Comparison of ENCODE assay signal across 7 cellular contexts in genomic region chr2:175593686-175594525, GRCh38.
DNase-seq lines count a peak whose midpoint lies in the region; FAIRE-seq and TF ChIP-seq lines count a peak whose summit lies in the region.
"Not testable (repeated sequence)": the region's sequence is repeated elsewhere in the genome, so short reads cannot be mapped to it uniquely, and the experiment has no call there.

No MANE protein-coding gene starts in this region.

- peak overlapping the region; percentile 60 for H4K5ac ChIP-seq in H1 (ENCODE audit: insufficient read length, low read depth, low read length)

- not testable (repeated sequence) for H3K27me3 ChIP-seq in PC-9 (ENCODE audit: insufficient read depth, low read depth); H1 (replicated peaks in 1 of 4; ENCODE audit: control insufficient read depth in 3 of 4, extremely low read depth in 1 of 4, insufficient read depth in 3 of 4, low read length in 3 of 4); iPS DF 6.9 (ENCODE audit: control insufficient read depth, insufficient read depth, low read length)

- not testable (repeated sequence) for H2BK5ac ChIP-seq in H1 (ENCODE audit: low read depth, low read length)

- not testable (repeated sequence) for H3K4me1 ChIP-seq in ES-I3 (ENCODE audit: insufficient read depth, low read length); PC-9 (replicated peaks; ENCODE audit: insufficient read depth); H1 (replicated peaks in 1 of 4; ENCODE audit: control insufficient read depth in 3 of 4, insufficient read depth in 4 of 4, low read length in 3 of 4); iPS DF 6.9 (ENCODE audit: control insufficient read depth, insufficient read depth, low read length)

- not testable (repeated sequence) for H3K79me1 ChIP-seq in H1 (ENCODE audit: low read depth, low read length)

- peak overlapping the region; percentile 85; the same call in 1 of the 2 replicates for H4K8ac ChIP-seq in H1 (ENCODE audit: extremely low read depth, insufficient read depth, low read length)

- H2BK12ac ChIP-seq in H1 (ENCODE audit: low read depth, low read length) = not testable (repeated sequence)

- not testable (repeated sequence) for H3K9me3 Mint-ChIP-seq in mesothelial cell of epicardium; progenitor cell of endocrine pancreas (ENCODE audit: low read depth)

- H3K27me3 Mint-ChIP-seq in mesothelial cell of epicardium (ENCODE audit: low read depth); progenitor cell of endocrine pancreas: not testable (repeated sequence)

- H3K23ac ChIP-seq in H1 (ENCODE audit: insufficient read length) = not testable (repeated sequence)

- H2BK15ac ChIP-seq in H1 (ENCODE audit: low read length) = not testable (repeated sequence)

- not testable (repeated sequence) for TF ChIP-seq RAD21 in H1 (IDR thresholded peaks at IDR 0.05 in 1 of 2, conservative IDR thresholded peaks at IDR 0.05 in 1 of 2; ENCODE audit: low read depth in 2 of 2, low read length in 2 of 2)

- H3K4me3 ChIP-seq in PC-9 = not testable (repeated sequence)
- peak overlapping the region in 2 of 4 experiments; percentile 48 to 57; a peak in 4 of 8 replicates for H3K4me3 ChIP-seq in H1 (ENCODE audit: extremely low read depth in 1 of 4, insufficient read depth in 2 of 4, low read depth in 3 of 4, low read length in 4 of 4)
- H3K4me3 ChIP-seq in iPS DF 6.9 (ENCODE audit: low read length) = peak overlapping the region; percentile 17; the same call in 1 of the 2 replicates

- not testable (repeated sequence) for BruUV-seq in PC-9 (replicated peaks; lab: Mats Ljungman, UMichigan)

- FAIRE-seq in H1 (lab: Jason Lieb, UNC) = not testable (repeated sequence)

- H3K36me3 ChIP-seq in ES-I3 (ENCODE audit: insufficient read depth, low read length); PC-9 (ENCODE audit: low read depth); H1 (ENCODE audit: control insufficient read depth in 2 of 4, insufficient read depth in 4 of 4, low read length in 3 of 4); iPS DF 6.9 (ENCODE audit: control insufficient read depth, insufficient read depth, low read length): not testable (repeated sequence)

- peak in 2 of 3 experiments; percentile 20 to 66 for DNase-seq in NCI-H1417 (lab: John Stamatoyannopoulos, UW)
- not testable (repeated sequence) for DNase-seq in PC-9; iPS DF 6.9 (ENCODE audit: low read depth, low spot score); mesothelial cell of epicardium (ENCODE audit: low spot score in 2 of 2, unreplicated experiment in 2 of 2); progenitor cell of endocrine pancreas (ENCODE audit: low spot score, unreplicated experiment)
- peak in 1 of 2 experiments; percentile 59 for DNase-seq in H1 (ENCODE audit: low read depth in 1 of 2, low spot score in 2 of 2)

- TF ChIP-seq CTCF in PC-9 (conservative IDR thresholded peaks at IDR 0.05); H1 (IDR thresholded peaks at IDR 0.05; ENCODE audit: control extremely low read depth in 1 of 3, insufficient read depth in 1 of 3, low read depth in 1 of 3, low read length in 3 of 3); mesothelial cell of epicardium (IDR thresholded peaks at IDR 0.05; ENCODE audit: unreplicated experiment); progenitor cell of endocrine pancreas (IDR thresholded peaks at IDR 0.05; ENCODE audit: unreplicated experiment): not testable (repeated sequence)

- H3K79me2 ChIP-seq in PC-9 (ENCODE audit: low read depth); H1 (ENCODE audit: control insufficient read depth in 1 of 2, insufficient read depth in 2 of 2, low read length in 2 of 2): not testable (repeated sequence)

- H3K4me1 Mint-ChIP-seq in mesothelial cell of epicardium; progenitor cell of endocrine pancreas (ENCODE audit: low read depth): not testable (repeated sequence)

- H2AFZ ChIP-seq in PC-9 = peak overlapping the region; percentile 56; the same call in 1 of the 2 replicates
- not testable (repeated sequence) for H2AFZ ChIP-seq in H1 (ENCODE audit: low read length)

- TF ChIP-seq POLR2A in H1 (IDR thresholded peaks at IDR 0.05; ENCODE audit: control extremely low read depth in 1 of 2, low read depth in 2 of 2, low read length in 2 of 2) = not testable (repeated sequence)

- not testable (repeated sequence) for H3K27ac ChIP-seq in PC-9; iPS DF 6.9 (ENCODE audit: low read length)
- 0 out of 2 replicates have a peak overlapping the region, but pooled peaks have one; percentile 45 for H3K27ac ChIP-seq in H1 (ENCODE audit: low read depth, low read length)

- H3K9me2 ChIP-seq in PC-9 (ENCODE audit: insufficient read depth) = not testable (repeated sequence)

- not testable (repeated sequence) for H4K91ac ChIP-seq in H1 (replicated peaks; ENCODE audit: insufficient read length, low read length)

- H3K27ac Mint-ChIP-seq in mesothelial cell of epicardium (peak overlapping the region; percentile 95), progenitor cell of endocrine pancreas (peak overlapping the region; percentile 99)

- H3K9me3 ChIP-seq in ES-I3 (ENCODE audit: control insufficient read depth, insufficient read depth, low read length); PC-9 (ENCODE audit: insufficient read depth, low read depth); H1 (ENCODE audit: insufficient read depth in 2 of 2, low read depth in 1 of 2, low read length in 1 of 2); iPS DF 6.9 (ENCODE audit: control insufficient read depth, insufficient read depth, low read length): not testable (repeated sequence)

- peak overlapping the region; percentile 88 for H3K4me3 Mint-ChIP-seq in mesothelial cell of epicardium
- peak overlapping the region; percentile 98 for H3K4me3 Mint-ChIP-seq in progenitor cell of endocrine pancreas (ENCODE audit: low read depth)

- not testable (repeated sequence) for H3K18ac ChIP-seq in H1 (ENCODE audit: extremely low read depth, low read length)

- WGBS in H1 (ENCODE audit: extremely low coverage in 1 of 2, insufficient coverage in 1 of 2, insufficient read length in 1 of 2, insufficient replicate concordance in 2 of 2, low coverage in 1 of 2, low lambda C conversion rate in 2 of 2, missing lambda C conversion rate in 1 of 2), 2 experiments = 84% methylated on average over 29 of the region's 32 CpGs; no CpG with 5 or more reads in 1 of the 2 experiments
- no CpG with 5 or more reads among the region's 32 CpGs for WGBS in iPS DF 6.9 (ENCODE audit: insufficient coverage, insufficient read length)

- H3F3A ChIP-seq in PC-9 (ENCODE audit: insufficient read depth, low read depth) = not testable (repeated sequence)

- H4K20me1 ChIP-seq in PC-9 (ENCODE audit: insufficient read depth); H1 (replicated peaks in 1 of 2; ENCODE audit: control insufficient read depth in 1 of 2, insufficient read depth in 2 of 2, low read length in 2 of 2): not testable (repeated sequence)

- H3K56ac ChIP-seq in H1 (replicated peaks; ENCODE audit: insufficient read length, low read depth, low read length) = not testable (repeated sequence)

- not testable (repeated sequence) for H3K4ac ChIP-seq in H1 (replicated peaks; ENCODE audit: insufficient read length, low read depth, low read length)

- H2BK20ac ChIP-seq in H1 (ENCODE audit: low read length) = not testable (repeated sequence)

- intact Hi-C loops in PC-9 (cut with micrococcal nuclease; ENCODE audit: unreplicated experiment) = not testable (repeated sequence)

- CTCF ChIA-PET in PC-9 (lab: Charles Lee) = not testable (repeated sequence)
- CTCF ChIA-PET in H1 (lab: Charles Lee; ENCODE audit: partially characterized antibody) = interaction anchor here (1.0 kb wide), 1 partner anchor 13 kb away, joined by 3 read pairs; no protein-coding TSS in a partner anchor

- not testable (repeated sequence) for TF ChIP-seq EP300 in H1 (IDR thresholded peaks at IDR 0.05; ENCODE audit: borderline replicate concordance in 1 of 2, low read depth in 2 of 2, low read length in 2 of 2)

- POLR2A ChIA-PET in PC-9 (lab: Charles Lee; ENCODE audit: unreplicated experiment) = not testable (repeated sequence)
- POLR2A ChIA-PET in H1 (lab: Charles Lee; ENCODE audit: partially characterized antibody) = interaction anchor here (0.8 to 1.2 kb wide), 2 partner anchors 8 to 12 kb away, joined by 3 read pairs; no protein-coding TSS in a partner anchor

- H3K9ac ChIP-seq in ES-I3 (ENCODE audit: low read depth, low read length) = peak overlapping the region; percentile 80
- not testable (repeated sequence) for H3K9ac ChIP-seq in H1 (replicated peaks in 1 of 4; ENCODE audit: extremely low read depth in 1 of 4, low read depth in 3 of 4, low read length in 3 of 4)

- H2BK120ac ChIP-seq in H1 (replicated peaks; ENCODE audit: low read depth, low read length) = not testable (repeated sequence)

- H3K4me2 ChIP-seq in PC-9 = peak overlapping the region; percentile 1; the same call in 1 of the 2 replicates
- peak overlapping the region in 1 of 2 experiments; percentile 62; a peak in 2 of 4 replicates for H3K4me2 ChIP-seq in H1 (ENCODE audit: insufficient read depth in 1 of 2, low read depth in 2 of 2, low read length in 2 of 2)

- not testable (repeated sequence) for H2AK5ac ChIP-seq in H1 (ENCODE audit: low read depth, low read length)

- H3K14ac ChIP-seq in H1 (ENCODE audit: insufficient read length) = not testable (repeated sequence)

- not testable (repeated sequence) for H3K36me3 Mint-ChIP-seq in mesothelial cell of epicardium; progenitor cell of endocrine pancreas (ENCODE audit: insufficient read depth)

- not testable (repeated sequence) for H3K23me2 ChIP-seq in H1 (ENCODE audit: low read depth, low read length)
